Comparison of ENCODE assay signal across 15 cellular contexts in the genomic region with DNA sequence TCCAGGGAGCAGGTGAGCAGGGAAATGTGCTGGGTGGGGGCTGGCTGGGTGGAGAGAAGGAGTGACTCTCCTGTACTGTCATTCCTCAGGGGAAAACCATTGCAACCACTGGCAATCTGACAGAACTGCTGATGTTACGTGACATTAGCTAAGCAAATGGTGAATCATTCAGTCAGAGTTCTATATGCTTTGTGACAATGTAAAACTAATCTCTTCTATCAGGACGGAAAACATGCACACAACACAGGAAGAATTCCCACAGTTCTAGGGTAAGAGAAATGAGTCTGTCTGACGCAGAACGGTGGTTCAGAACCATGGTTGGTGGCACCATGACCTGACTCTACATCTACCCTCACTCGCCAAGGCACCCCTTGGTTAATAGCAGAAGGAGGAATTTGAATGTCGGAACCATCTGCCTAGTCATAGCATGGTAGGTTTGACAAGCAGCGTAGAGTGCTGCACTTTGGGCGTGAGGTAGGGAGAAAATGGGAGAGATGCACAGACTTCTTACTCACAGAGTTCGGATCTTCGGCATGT.
DNase-seq lines count a peak whose midpoint lies in the region; ATAC-seq and TF ChIP-seq lines count a peak whose summit lies in the region.
"Had no signal": no experiment of that assay in that cellular context is flagged by ENCODE, and none has a peak within 500 bp of the region (broad histone marks: within the 10 kb centered on the region; RNA-seq: fewer than 3 reads in every experiment).

No MANE protein-coding gene starts in this region.

- in situ Hi-C loops in Caki2 (cut with HindIII; ENCODE audit: low pct_unique_long_range_greater_than_20kb, low sequenced_read_pairs): no loop called here

- H3K27me3 Mint-ChIP-seq in activated T-helper 17 cell treated with anti-CD3 and anti-CD28 coated beads, Interleukin-2, amount 50 U/mL, for 72 hours: peaks cover 17% of the 10 kb centered on the region
- H3K27me3 Mint-ChIP-seq in neural progenitor cell (ENCODE audit: insufficient read depth, low read depth): peaks cover 7% of the 10 kb centered on the region

- H2AFZ ChIP-seq in neural progenitor cell (replicated peaks): no peak overlapping the region

- H3K36me3 ChIP-seq in HEK293 (ENCODE audit: control insufficient read depth in 2 of 2, insufficient read depth in 1 of 2, low read length in 2 of 2): no peaks in the 10 kb centered on the region
- no peaks in the 10 kb centered on the region for H3K36me3 ChIP-seq in neural progenitor cell
- no peaks in the 10 kb centered on the region for H3K36me3 ChIP-seq in colonic mucosa
- H3K36me3 ChIP-seq: ovary, stomach had no signal

- H3K4me3 Mint-ChIP-seq in activated T-helper 17 cell treated with anti-CD3 and anti-CD28 coated beads, Interleukin-2, amount 50 U/mL, for 72 hours: peak overlapping the region; percentile 28
- no peak overlapping the region for H3K4me3 Mint-ChIP-seq in neural progenitor cell

- intact Hi-C loops in colonic mucosa (cut with DNase I): no loop called here

- H3K9me3 ChIP-seq in HEK293 (ENCODE audit: control insufficient read depth, insufficient read depth, low read depth, low read length) (no peaks in the 10 kb centered on the region), neural progenitor cell (ENCODE audit: low read depth) (no peaks in the 10 kb centered on the region), colonic mucosa (no peaks in the 10 kb centered on the region)
- H3K9me3 ChIP-seq: body of pancreas, Caco-2, ovary, stomach had no signal

- no peaks in the 10 kb centered on the region for H3K4me1 ChIP-seq in HEK293 (ENCODE audit: control insufficient read depth, insufficient read depth, low read length)
- H3K4me1 ChIP-seq in neural progenitor cell: peaks cover 33% of the 10 kb centered on the region
- no peaks in the 10 kb centered on the region for H3K4me1 ChIP-seq in colonic mucosa
- H3K4me1 ChIP-seq: body of pancreas, Caco-2 had no signal

- H3K4me1 Mint-ChIP-seq in activated T-helper 17 cell treated with anti-CD3 and anti-CD28 coated beads, Interleukin-2, amount 50 U/mL, for 72 hours: peaks cover 5% of the 10 kb centered on the region
- H3K4me1 Mint-ChIP-seq in neural progenitor cell: peaks cover 46% of the 10 kb centered on the region

- peaks cover 11% of the 10 kb centered on the region for H4K20me1 ChIP-seq in neural progenitor cell (ENCODE audit: low read depth)

- DNase-seq in Caki2 (ENCODE audit: low read depth) (peak; percentile 17), neural progenitor cell (ENCODE audit: low spot score) (no peak), NCI-H748 treated with DMSO at 0.1 percent for 48 hours (lab: John Stamatoyannopoulos, UW) (no peak), colonic mucosa (no peak), Ammon's horn (ENCODE audit: low spot score) (no peak)
- DNase-seq: body of pancreas, Caco-2, H7, mesenchymal stem cell, NCI-H1930, OCI-M1, stomach had no signal

- H3K27ac Mint-ChIP-seq in activated T-helper 17 cell treated with anti-CD3 and anti-CD28 coated beads, Interleukin-2, amount 50 U/mL, for 72 hours: peak overlapping the region; percentile 27
- H3K27ac Mint-ChIP-seq in neural progenitor cell: peak overlapping the region; percentile 1

- ATAC-seq in activated T-helper 17 cell treated with anti-CD3 and anti-CD28 coated beads, Interleukin-2, amount 50 U/mL, for 72 hours (replicated peaks): peak; percentile 80
- ATAC-seq: body of pancreas had no signal

- no peak overlapping the region for H3K4me2 ChIP-seq in neural progenitor cell

- H3K79me2 ChIP-seq in neural progenitor cell (ENCODE audit: low read depth): no peaks in the 10 kb centered on the region

- CTCF ChIA-PET in HEK293 (lab: Yijun Ruan, JAX): interaction anchor here (0.9 kb wide), 1 partner anchor 75 kb away, joined by 3 read pairs; no protein-coding TSS in a partner anchor

- H3K9me3 Mint-ChIP-seq in activated T-helper 17 cell treated with anti-CD3 and anti-CD28 coated beads, Interleukin-2, amount 50 U/mL, for 72 hours: no peaks in the 10 kb centered on the region
- H3K9me3 Mint-ChIP-seq in neural progenitor cell: no peaks in the 10 kb centered on the region

- H3K4me3 ChIP-seq in HEK293 (ENCODE audit: low read depth, low read length) (no peak overlapping the region), neural progenitor cell (no peak overlapping the region), colonic mucosa (no peak overlapping the region)
- H3K4me3 ChIP-seq: body of pancreas, ovary, stomach had no signal

- no peak overlapping the region for H3K27ac ChIP-seq in HEK293 (ENCODE audit: extremely low read depth, low read depth, low read length)
- no peak overlapping the region for H3K27ac ChIP-seq in neural progenitor cell
- no peak overlapping the region for H3K27ac ChIP-seq in colonic mucosa
- H3K27ac ChIP-seq: body of pancreas, ovary, stomach had no signal

- H3K36me3 Mint-ChIP-seq in activated T-helper 17 cell treated with anti-CD3 and anti-CD28 coated beads, Interleukin-2, amount 50 U/mL, for 72 hours (ENCODE audit: low read depth): no peaks in the 10 kb centered on the region
- H3K36me3 Mint-ChIP-seq in neural progenitor cell: no peaks in the 10 kb centered on the region

- TF ChIP-seq CTCF in HEK293 (tag by site-specific recombination; IDR thresholded peaks at IDR 0.05) (no peak), neural progenitor cell (IDR thresholded peaks at IDR 0.05) (no peak), colonic mucosa (IDR thresholded peaks at IDR 0.05) (no peak)

- POLR2A ChIA-PET in HEK293 (lab: Yijun Ruan, JAX): no interaction called here

- H3K27me3 ChIP-seq in neural progenitor cell (peaks cover 54% of the 10 kb centered on the region), colonic mucosa (no peaks in the 10 kb centered on the region)
- H3K27me3 ChIP-seq: body of pancreas, ovary, stomach had no signal

- no peak overlapping the region for H3K9ac ChIP-seq in neural progenitor cell
- H3K9ac ChIP-seq in colonic mucosa (ENCODE audit: low read depth in 2 of 2, low read length in 2 of 2): no peak overlapping the region

- H3F3A ChIP-seq in neural progenitor cell (ENCODE audit: low read depth): peaks cover 10% of the 10 kb centered on the region

TF ChIP-seq in HEK293, 187 proteins besides CTCF, POLR2A, EP300 and RAD21:
- no peak for TF ChIP-seq ZNF174 (tag by site-specific recombination; IDR thresholded peaks at IDR 0.05)
- TF ChIP-seq ZNF610 (tag by site-specific recombination; IDR thresholded peaks at IDR 0.05; ENCODE audit: borderline replicate concordance): no peak
- no peak for TF ChIP-seq ZNF266 (tag by site-specific recombination; IDR thresholded peaks at IDR 0.05; ENCODE audit: low read depth)
- TF ChIP-seq OSR2 (tag by site-specific recombination; IDR thresholded peaks at IDR 0.05): no peak
- no peak for TF ChIP-seq ZNF837 (tag by site-specific recombination; IDR thresholded peaks at IDR 0.05)
- 0 out of 2 replicates have a peak, but pooled peaks have one; percentile 18 for TF ChIP-seq ZNF600 (tag by site-specific recombination; IDR thresholded peaks at IDR 0.05)
- TF ChIP-seq ZNF433 (tag by site-specific recombination; IDR thresholded peaks at IDR 0.05; ENCODE audit: low read depth): no peak
